In the genomic region with DNA sequence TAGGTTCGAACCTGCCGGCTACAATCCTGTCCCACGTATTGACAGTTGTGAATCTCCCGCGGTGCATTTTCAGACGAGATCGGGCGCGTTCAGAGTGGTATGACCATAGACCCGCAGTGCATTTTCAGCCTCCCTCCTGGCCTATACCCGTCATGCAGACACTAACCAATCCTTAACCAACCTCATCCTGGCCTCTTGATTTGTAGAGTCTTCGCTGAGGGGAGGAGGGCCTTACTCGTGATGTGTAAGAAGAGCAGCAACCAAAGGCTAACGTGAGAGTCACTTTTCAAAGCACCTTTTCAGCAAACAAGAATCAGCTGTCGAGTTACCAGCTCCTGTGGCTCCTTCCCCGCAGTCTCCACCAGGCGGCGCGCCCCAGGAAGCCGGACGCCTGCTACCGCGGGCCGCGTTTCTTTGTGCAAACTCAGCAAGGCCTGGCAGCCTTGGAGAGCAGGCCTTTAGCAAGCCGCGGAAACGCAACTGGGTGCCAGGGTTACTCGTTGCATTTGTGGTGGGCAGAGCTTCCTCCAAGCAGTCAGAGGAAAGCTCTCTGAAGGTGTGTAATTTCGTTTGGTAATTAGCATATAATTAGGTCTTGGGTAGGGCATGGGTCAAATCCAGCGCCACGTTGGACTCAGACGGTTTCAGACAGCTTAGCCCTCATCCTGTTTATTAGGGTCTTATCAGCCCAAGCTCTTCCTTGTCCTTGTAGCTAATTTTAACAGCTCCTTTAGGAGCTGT, we compare ENCODE assay signal across 8 cellular contexts.
DNase-seq lines count a peak whose midpoint lies in the region; ATAC-seq and TF ChIP-seq lines count a peak whose summit lies in the region.

No MANE protein-coding gene starts in this region.

- peak; percentile 82 for ATAC-seq in GM21447 (IDR thresholded peaks at IDR 0.05; ENCODE audit: unreplicated experiment)
- ATAC-seq in omental fat pad (ENCODE audit: low FRiP score): peak; percentile 96
- peak; percentile 91 for ATAC-seq in thoracic aorta (ENCODE audit: insufficient number of reproducible peaks, low FRiP score, low read depth)

- DNase-seq in CD1c-positive myeloid dendritic cell (ENCODE audit: extremely low spot score) (peak; percentile 92), LHCN-M2 (ENCODE audit: low read depth) (peak; percentile 70), RWPE1 (ENCODE audit: low spot score) (peak; percentile 72), activated gamma-delta T cell (lab: John Stamatoyannopoulos, UW) (peak; percentile 66), germinal center (ENCODE audit: low spot score) (peak; percentile 81), omental fat pad (ENCODE audit: low spot score) (peak; percentile 72), thoracic aorta (ENCODE audit: low spot score) (no peak)

- POLR2A ChIA-PET in RWPE1 (lab: Yijun Ruan, JAX; ENCODE audit: low non-redundant PET): no interaction called here

- H3K9me3 ChIP-seq in thoracic aorta: no peaks in the 10 kb centered on the region

- H3K36me3 ChIP-seq in thoracic aorta: no peaks in the 10 kb centered on the region

- peaks cover 0 to 9% of the 10 kb centered on the region in 2 donors for H3K4me1 ChIP-seq in thoracic aorta (ENCODE audit: control insufficient read depth in 1 of 2, low read depth in 2 of 2)

- CTCF ChIA-PET in RWPE1 (lab: Yijun Ruan, JAX): interaction anchor here (0.6 to 1.6 kb wide), 21 partner anchors 8 to 606 kb away, joined by 3 to 10 read pairs (median 3); no protein-coding TSS in a partner anchor

- peak; percentile 90 for TF ChIP-seq CTCF in RWPE1 (conservative IDR thresholded peaks at IDR 0.05; ENCODE audit: low read depth)
- TF ChIP-seq CTCF in omental fat pad (IDR thresholded peaks at IDR 0.05): peak in 2 of 3 donors; percentile 28 to 84
- TF ChIP-seq CTCF in thoracic aorta (IDR thresholded peaks at IDR 0.05): peak; percentile 91

- H3K4me3 ChIP-seq in thoracic aorta: no peak overlapping the region

- no peaks in the 10 kb centered on the region for H3K27me3 ChIP-seq in thoracic aorta (replicated peaks; ENCODE audit: insufficient read depth)

- H3K27ac ChIP-seq in RWPE1: no peak overlapping the region
- no peak overlapping the region for H3K27ac ChIP-seq in thoracic aorta
